Comparison of ENCODE assay signal across 8 cellular contexts in the genomic region with DNA sequence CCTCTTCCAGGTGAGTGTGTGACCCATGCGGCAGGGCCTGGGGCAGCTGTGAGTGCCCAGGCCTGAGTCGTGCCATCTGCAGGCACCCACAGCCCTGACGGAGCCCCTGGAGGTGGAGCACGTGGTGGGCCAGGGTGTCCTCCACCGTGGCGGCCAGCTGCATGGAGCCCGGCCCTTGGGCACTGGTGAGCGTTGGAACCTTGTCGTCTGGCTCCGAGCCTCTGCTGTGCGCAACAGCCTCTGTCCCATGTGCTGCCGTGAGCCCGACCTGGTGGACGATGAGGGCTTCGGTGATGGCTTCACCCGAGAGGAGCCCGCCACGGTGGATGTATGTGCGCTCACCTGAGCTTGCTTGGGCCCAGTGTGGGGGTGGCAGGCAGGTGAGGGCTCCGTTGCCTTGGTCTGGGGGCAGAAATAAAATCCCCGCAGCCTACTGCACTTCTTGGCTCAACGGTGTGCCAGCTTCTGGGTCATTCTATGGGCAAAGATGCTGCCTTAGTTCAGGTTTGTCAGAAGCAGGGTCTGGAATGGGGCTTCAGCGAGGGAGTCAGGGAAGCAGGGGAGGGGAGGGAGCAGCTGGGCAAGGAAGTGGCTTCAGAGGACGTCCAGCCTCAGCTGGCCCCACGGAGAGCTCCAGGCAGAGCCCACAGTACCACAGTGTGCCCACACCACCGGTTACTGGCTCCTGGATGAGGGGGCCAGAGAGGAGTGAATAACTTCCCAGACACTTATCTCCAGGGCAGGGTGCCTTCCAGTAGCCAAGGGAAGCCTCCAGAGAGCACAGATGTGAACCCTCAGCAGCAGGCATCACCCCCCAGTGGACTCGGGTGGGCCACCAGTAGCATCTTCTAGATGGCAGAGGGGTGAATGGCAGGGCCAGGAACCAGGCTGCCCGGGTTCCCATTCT. TPM values are rescaled to one million over a fixed set of nuclear protein-coding genes. Genes with fewer than 3 reads are reported as not detected.
A peak's percentile ranks its signal among the peaks of the same experiment; 100 is the strongest.
DNase-seq lines count a peak whose midpoint lies in the region; TF ChIP-seq lines count a peak whose summit lies in the region.

No MANE protein-coding gene starts in this region.

- peaks cover 15% of the 10 kb centered on the region; the same call in 1 of the 2 replicates for H3K79me2 ChIP-seq in SU-DHL-6 (ENCODE audit: insufficient read depth, low read length)
- peaks cover 43% of the 10 kb centered on the region for H3K79me2 ChIP-seq in fibroblast of lung (ENCODE audit: control insufficient read depth, insufficient read depth, low read length)

- H3K4me3 ChIP-seq in GM12865 (ENCODE audit: low read depth, low read length) (peak overlapping the region; percentile 96), SU-DHL-6 (ENCODE audit: insufficient read depth, low read length, poor library complexity, severe bottlenecking) (peak overlapping the region; percentile 94), fibroblast of lung (replicated peaks in 1 of 4; ENCODE audit: control extremely low read depth in 1 of 4, insufficient read depth in 1 of 4, low read depth in 3 of 4, low read length in 4 of 4) (peak overlapping the region; percentile 70 to 82 (median 78)), prostate gland (peak overlapping the region; percentile 95 to 97)

- TF ChIP-seq POLR2A in prostate gland (IDR thresholded peaks at IDR 0.05), result no peak

- H3K27me3 ChIP-seq in SU-DHL-6 (ENCODE audit: low read length), result no peaks in the 10 kb centered on the region
- H3K27me3 ChIP-seq in fibroblast of lung (ENCODE audit: control insufficient read depth, insufficient read depth, low read length), result no peaks in the 10 kb centered on the region
- no peaks in the 10 kb centered on the region for H3K27me3 ChIP-seq in prostate gland (replicated peaks; ENCODE audit: insufficient read depth)

- TF ChIP-seq CTCF in GM12865 (IDR thresholded peaks at IDR 0.05; ENCODE audit: insufficient read depth, low read depth, low read length, missing control alignments) (no peak), SU-DHL-6 (IDR thresholded peaks at IDR 0.05; ENCODE audit: insufficient read depth, low read length, poor library complexity, severe bottlenecking) (no peak), fibroblast of lung (conservative IDR thresholded peaks at IDR 0.05 in 1 of 2, IDR thresholded peaks at IDR 0.05 in 1 of 2; ENCODE audit: low read depth in 1 of 2, low read length in 2 of 2) (no peak), prostate gland (IDR thresholded peaks at IDR 0.05) (no peak)

- H4K20me1 ChIP-seq in SU-DHL-6 (ENCODE audit: low read depth, low read length), result no peaks in the 10 kb centered on the region
- H4K20me1 ChIP-seq in fibroblast of lung (ENCODE audit: control insufficient read depth, extremely low read depth, insufficient read depth, low read length), result no peaks in the 10 kb centered on the region

- H3K9ac ChIP-seq in SU-DHL-6 (ENCODE audit: low read length), result peak overlapping the region; percentile 96
- peak overlapping the region; percentile 75 for H3K9ac ChIP-seq in fibroblast of lung (ENCODE audit: insufficient read depth, low read length)

- H2AFZ ChIP-seq in SU-DHL-6 (ENCODE audit: low read depth, low read length, severe bottlenecking), result peak overlapping the region; percentile 61
- no peak overlapping the region for H2AFZ ChIP-seq in fibroblast of lung (ENCODE audit: low read length)

- peaks cover 28% of the 10 kb centered on the region for H3K4me1 ChIP-seq in fibroblast of lung (ENCODE audit: control insufficient read depth, extremely low read depth, insufficient read depth, low read length)
- peaks cover 42% of the 10 kb centered on the region for H3K4me1 ChIP-seq in prostate gland (replicated peaks)

- H3K36me3 ChIP-seq in SU-DHL-6 (ENCODE audit: low read length), result no peaks in the 10 kb centered on the region
- H3K36me3 ChIP-seq in fibroblast of lung (ENCODE audit: control insufficient read depth, insufficient read depth, low read length), result peaks cover 21% of the 10 kb centered on the region
- H3K36me3 ChIP-seq in prostate gland, result no peaks in the 10 kb centered on the region

- DNase-seq in GM12865 (ENCODE audit: low read depth) (no peak), fibroblast of lung (ENCODE audit: low read depth in 2 of 2) (no peak), prostate gland (ENCODE audit: low spot score) (no peak), mucosa of gallbladder (ENCODE audit: low spot score) (no peak), GF-D8 (lab: John Stamatoyannopoulos, UW) (no peak), GM03348 (ENCODE audit: low spot score) (no peak)
- DNase-seq in activated CD4-positive, alpha-beta T cell treated with anti-CD3 and anti-CD28 coated beads for 4 hours, result no peak

- intact Hi-C loops in prostate gland (cut with DNase I), result no loop called here

- H3K4me2 ChIP-seq in SU-DHL-6 (ENCODE audit: low read depth, low read length, poor library complexity, severe bottlenecking), result peak overlapping the region; percentile 75
- H3K4me2 ChIP-seq in fibroblast of lung (ENCODE audit: extremely low read depth, insufficient read depth, low read length), result peak overlapping the region; percentile 95

- peaks cover 6% of the 10 kb centered on the region; the same call in 1 of the 2 replicates for H3F3A ChIP-seq in SU-DHL-6 (ENCODE audit: insufficient read depth)

- no peaks in the 10 kb centered on the region for H3K9me2 ChIP-seq in SU-DHL-6 (replicated peaks; ENCODE audit: insufficient read depth, low read length)

- H3K27ac ChIP-seq in SU-DHL-6 (ENCODE audit: low read depth, low read length) (no peak overlapping the region), fibroblast of lung (ENCODE audit: insufficient read depth, low read length) (peak overlapping the region; percentile 46), prostate gland (no peak overlapping the region)

- 61% methylated on average over 17 of the region's 28 CpGs for WGBS in prostate gland

- H3K9me3 ChIP-seq in SU-DHL-6 (ENCODE audit: insufficient read depth, low read length) (no peaks in the 10 kb centered on the region), fibroblast of lung (ENCODE audit: control insufficient read depth, insufficient read depth, low read depth, low read length) (no peaks in the 10 kb centered on the region), prostate gland (no peaks in the 10 kb centered on the region)

RNA-seq across cellular contexts. Expression of a gene that starts 1.2 kb away (rescaled TPM):
- 145 and 157 TPM in 2 replicates for total RNA-seq in fibroblast of lung
- 149 and 196 TPM in 2 replicates for polyA plus RNA-seq in fibroblast of lung
- polyA plus RNA-seq in fibroblast of lung (2012), result 165 and 243 TPM in 2 replicates
- 45.4 and 47.1 TPM in 2 replicates for polyA minus RNA-seq in fibroblast of lung (ENCODE audit: low replicate concordance)
- total RNA-seq in prostate gland, result 100 to 1,000 TPM; 232 to 257 TPM
- total RNA-seq in mucosa of gallbladder, result 169 TPM

RNA-seq across cellular contexts. Expression of a gene that starts 4.2 kb away (rescaled TPM):
- total RNA-seq in fibroblast of lung (7.2 and 9.6 TPM in 2 replicates), prostate gland (10 to 100 TPM; 26.3 to 27.6 TPM), mucosa of gallbladder (32.5 TPM)
- polyA plus RNA-seq in fibroblast of lung, result 4.6 and 5.2 TPM in 2 replicates
- polyA plus RNA-seq in fibroblast of lung (2012), result 7.0 and 9.7 TPM in 2 replicates
- polyA minus RNA-seq in fibroblast of lung (ENCODE audit: low replicate concordance), result 7.5 and 19.3 TPM in 2 replicates

RNA-seq across cellular contexts. Expression of a gene that starts 13.0 kb away (rescaled TPM):
- total RNA-seq in fibroblast of lung (5.4 and 6.3 TPM in 2 replicates), prostate gland (10 to 100 TPM in 1 of 2 donors, 1 to 10 TPM in 1; 8.2 to 50.0 TPM), mucosa of gallbladder (11.6 TPM)
- 3.1 and 3.8 TPM in 2 replicates for polyA plus RNA-seq in fibroblast of lung
- 4.6 and 4.9 TPM in 2 replicates for polyA plus RNA-seq in fibroblast of lung (2012)
- polyA minus RNA-seq in fibroblast of lung (ENCODE audit: low replicate concordance), result 16.1 and 16.3 TPM in 2 replicates
